Comparison of ENCODE assay signal across 8 cellular contexts in the genomic region with DNA sequence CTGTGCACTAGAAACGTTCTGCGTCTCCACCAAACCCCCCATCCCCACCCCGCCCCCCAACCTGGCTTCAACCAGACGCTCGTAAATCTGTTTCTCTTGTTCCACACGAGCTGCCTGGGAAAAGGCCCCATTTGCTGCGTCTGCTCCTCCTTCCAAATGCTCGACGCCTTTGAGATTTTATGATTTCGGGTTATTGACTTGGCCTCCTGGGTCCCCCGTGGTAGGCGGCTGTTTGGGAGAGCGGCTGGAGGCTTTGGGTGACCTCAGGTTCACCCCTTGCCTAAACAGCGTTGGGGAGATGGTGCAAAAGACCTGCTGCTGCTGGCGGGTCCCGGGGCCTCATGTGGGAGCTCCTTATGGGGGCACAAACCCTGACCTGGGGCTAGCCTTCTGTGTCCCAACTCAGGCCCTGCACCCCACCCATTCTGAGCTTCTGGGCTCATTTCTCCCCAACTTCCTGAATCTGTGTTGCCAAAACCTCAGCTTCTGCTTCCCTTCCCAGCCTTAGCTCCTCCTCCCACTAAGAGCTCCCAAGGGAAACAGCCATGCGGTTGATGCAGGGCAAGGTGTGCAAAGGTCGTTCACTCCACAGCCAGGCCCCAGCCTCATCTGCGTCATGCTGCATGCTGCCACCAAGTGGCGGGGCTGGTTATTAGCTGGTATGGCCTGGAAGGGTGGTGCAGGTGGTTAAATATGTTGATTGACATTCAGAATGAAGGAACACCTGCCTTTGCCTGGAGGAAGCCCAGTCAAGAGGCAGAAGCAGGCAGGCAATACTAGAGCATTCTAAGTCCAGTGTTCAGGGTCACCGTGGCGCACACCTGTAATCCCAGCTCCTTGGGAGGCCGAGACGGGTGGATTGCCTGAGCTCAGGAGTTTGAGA. TPM values are rescaled to one million over a fixed set of nuclear protein-coding genes. Genes with fewer than 3 reads are reported as not detected.
A peak's percentile ranks its signal among the peaks of the same experiment; 100 is the strongest.
DNase-seq lines count a peak whose midpoint lies in the region; ATAC-seq, FAIRE-seq and TF ChIP-seq lines count a peak whose summit lies in the region.

No MANE protein-coding gene starts in this region.

- DNase-seq in activated CD4-positive, alpha-beta T cell treated with anti-CD3 and anti-CD28 coated beads, Interleukin-2, amount 10 ng/mL, durations not matched to agents 24 days and 14 days, result peak; percentile 67
- DNase-seq in activated CD4-positive, alpha-beta T cell treated with anti-CD3 and anti-CD28 coated beads for 4 hours, result no peak
- DNase-seq in KG1 (lab: John Stamatoyannopoulos, UW), result peak; percentile 11
- peak; percentile 53 for DNase-seq in RCC 7860 (ENCODE audit: low spot score)
- peak; percentile 47 to 72 for DNase-seq in erythroblast (lab: John Stamatoyannopoulos, UW)
- DNase-seq in trophoblast cell, result peak; percentile 73 to 85

- H2BK12ac ChIP-seq in trophoblast cell (ENCODE audit: low read length), result no peak overlapping the region

- WGBS in trophoblast cell (ENCODE audit: extremely low coverage, insufficient coverage, insufficient read length), result 100% methylated on average over 1 of the region's 24 CpGs

- peaks cover 3% of the 10 kb centered on the region for H3K79me1 ChIP-seq in trophoblast cell (ENCODE audit: low read length)

- H3K27ac Mint-ChIP-seq in activated CD4-positive, alpha-beta T cell treated with anti-CD3 and anti-CD28 coated beads, Interleukin-2, amount 10 ng/mL, durations not matched to agents 24 days and 14 days, result no peak overlapping the region

- no peaks in the 10 kb centered on the region for H3K9me3 ChIP-seq in trophoblast cell (ENCODE audit: insufficient read depth, low read depth, low read length)

- H3K23ac ChIP-seq in trophoblast cell (ENCODE audit: low read length), result no peak overlapping the region

- ATAC-seq in HG02759 (IDR thresholded peaks at IDR 0.05; ENCODE audit: unreplicated experiment) (no peak), GM21390 (IDR thresholded peaks at IDR 0.05; ENCODE audit: unreplicated experiment) (no peak)

- no peaks in the 10 kb centered on the region for H3K36me3 ChIP-seq in trophoblast cell (ENCODE audit: control insufficient read depth in 1 of 2, insufficient read depth in 2 of 2, low read length in 2 of 2)

- no peaks in the 10 kb centered on the region for H3K27me3 ChIP-seq in trophoblast cell (ENCODE audit: insufficient read depth, low read length)

- H3K9me3 Mint-ChIP-seq in activated CD4-positive, alpha-beta T cell treated with anti-CD3 and anti-CD28 coated beads, Interleukin-2, amount 10 ng/mL, durations not matched to agents 24 days and 14 days, result no peaks in the 10 kb centered on the region

- no peak overlapping the region for H3K27ac ChIP-seq in trophoblast cell (ENCODE audit: low read depth, low read length)

- H3K4me2 ChIP-seq in trophoblast cell (ENCODE audit: low read length), result no peak overlapping the region

- H3K4me1 ChIP-seq in trophoblast cell (ENCODE audit: control insufficient read depth in 1 of 2, insufficient read depth in 2 of 2, low read length in 2 of 2), result peaks cover 9 to 15% of the 10 kb centered on the region in 2 experiments

- H2BK120ac ChIP-seq in trophoblast cell (ENCODE audit: insufficient read depth, low read length, poor library complexity), result peak overlapping the region; percentile 27

- no peak overlapping the region for H3K4me3 ChIP-seq in trophoblast cell (ENCODE audit: low read depth, low read length)

- H4K91ac ChIP-seq in trophoblast cell (ENCODE audit: low read depth, low read length), result peak overlapping the region; percentile 63

- no peaks in the 10 kb centered on the region for H3K79me2 ChIP-seq in trophoblast cell (ENCODE audit: control insufficient read depth, insufficient read depth, low read length, poor library complexity)

- no peak overlapping the region for H3K4me3 Mint-ChIP-seq in activated CD4-positive, alpha-beta T cell treated with anti-CD3 and anti-CD28 coated beads, Interleukin-2, amount 10 ng/mL, durations not matched to agents 24 days and 14 days

- H3K27me3 Mint-ChIP-seq in activated CD4-positive, alpha-beta T cell treated with anti-CD3 and anti-CD28 coated beads, Interleukin-2, amount 10 ng/mL, durations not matched to agents 24 days and 14 days, result peaks cover 2% of the 10 kb centered on the region

- no peak for TF ChIP-seq POLR2A in erythroblast (IDR thresholded peaks at IDR 0.05; ENCODE audit: low read length)

- H3K14ac ChIP-seq in trophoblast cell (ENCODE audit: low read length), result no peak overlapping the region

- H3K4ac ChIP-seq in trophoblast cell (ENCODE audit: low read depth, low read length), result peak overlapping the region; percentile 21

- H2BK5ac ChIP-seq in trophoblast cell (ENCODE audit: low read depth, low read length, poor library complexity), result no peak overlapping the region

- H4K12ac ChIP-seq in trophoblast cell (ENCODE audit: low read depth, low read length), result no peak overlapping the region

- H3K36me3 Mint-ChIP-seq in activated CD4-positive, alpha-beta T cell treated with anti-CD3 and anti-CD28 coated beads, Interleukin-2, amount 10 ng/mL, durations not matched to agents 24 days and 14 days (ENCODE audit: low read depth), result no peaks in the 10 kb centered on the region

- no peak for FAIRE-seq in RCC 7860 (lab: Jason Lieb, UNC)

- no peak overlapping the region for H3K18ac ChIP-seq in trophoblast cell (ENCODE audit: low read length)

- peak overlapping the region; percentile 54 for H2AFZ ChIP-seq in trophoblast cell (ENCODE audit: insufficient read depth, low read length, poor library complexity)

- H3K4me1 Mint-ChIP-seq in activated CD4-positive, alpha-beta T cell treated with anti-CD3 and anti-CD28 coated beads, Interleukin-2, amount 10 ng/mL, durations not matched to agents 24 days and 14 days, result no peaks in the 10 kb centered on the region

- intact Hi-C loops in activated CD4-positive, alpha-beta T cell treated with anti-CD3 and anti-CD28 coated beads, Interleukin-2, amount 10 ng/mL, durations not matched to agents 24 days and 14 days (cut with micrococcal nuclease), result no loop called here

- peak overlapping the region; percentile 78 for H4K8ac ChIP-seq in trophoblast cell (ENCODE audit: low read depth, low read length)

- H2AK5ac ChIP-seq in trophoblast cell (ENCODE audit: low read length), result no peak overlapping the region

- no peak overlapping the region for H3K9ac ChIP-seq in trophoblast cell (ENCODE audit: low read length)

RNA-seq across cellular contexts. Expression of a gene that starts 49.1 kb away (rescaled TPM):
- not detected in 2 replicates for total RNA-seq in activated CD4-positive, alpha-beta T cell treated with anti-CD3 and anti-CD28 coated beads, Interleukin-2, amount 10 ng/mL, durations not matched to agents 24 days and 14 days
- 3.1 and 3.2 TPM in 2 replicates for polyA plus RNA-seq in trophoblast cell (2013)

Comparison
In these comparisons a context has a peak if more than half of its experiments do, and no peak if none do; other contexts are left out.
1. DNase-seq: peak in activated CD4-positive, alpha-beta T cell treated with anti-CD3 and anti-CD28 coated beads, Interleukin-2, amount 10 ng/mL, durations not matched to agents 24 days and 14 days (single experiment), KG1 (single experiment), RCC 7860 (single experiment), erythroblast (2 of 2) and trophoblast cell (2 of 2); none in activated CD4-positive, alpha-beta T cell treated with anti-CD3 and anti-CD28 coated beads for 4 hours (0 of 2).